8 cellular contexts compared by ENCODE assay signal in the genomic region with DNA sequence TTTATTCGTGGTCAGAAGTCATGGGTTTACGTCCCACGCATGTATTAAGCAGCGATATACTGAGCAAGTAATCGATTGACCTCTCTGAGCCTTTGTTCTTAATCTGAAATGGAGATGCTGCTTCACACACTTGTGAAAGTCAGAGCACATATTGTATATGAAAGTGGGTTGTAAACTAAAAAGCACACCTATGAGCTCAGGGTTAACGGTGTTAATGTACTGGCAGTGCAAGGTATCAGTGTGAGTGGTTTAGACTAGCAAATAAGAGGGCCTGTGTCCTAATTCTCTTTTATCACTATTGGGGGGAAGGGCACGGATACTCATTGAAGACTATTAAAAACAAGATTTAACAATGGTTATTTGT. TPM values are rescaled to one million over a fixed set of nuclear protein-coding genes. Genes with fewer than 3 reads are reported as not detected.
DNase-seq lines count a peak whose midpoint lies in the region; ATAC-seq and TF ChIP-seq lines count a peak whose summit lies in the region.

No MANE protein-coding gene starts in this region.

- no peak for ATAC-seq in CD4-positive, CD25-positive, alpha-beta regulatory T cell (ENCODE audit: low read depth in 2 of 2)
- ATAC-seq in GM19452 (IDR thresholded peaks at IDR 0.05; ENCODE audit: unreplicated experiment), result peak; percentile 17
- peak; percentile 13 for ATAC-seq in HG03575 (IDR thresholded peaks at IDR 0.05; ENCODE audit: extremely low read depth, insufficient number of reproducible peaks, low FRiP score, unreplicated experiment)

- peaks cover 20% of the 10 kb centered on the region for H3K36me3 Mint-ChIP-seq in CD4-positive, CD25-positive, alpha-beta regulatory T cell

- H3K9me3 ChIP-seq in CD4-positive, CD25-positive, alpha-beta regulatory T cell (ENCODE audit: control insufficient read depth in 2 of 2, low read length in 2 of 2), result no peaks in the 10 kb centered on the region
- no peaks in the 10 kb centered on the region for H3K9me3 ChIP-seq in breast epithelium
- no peaks in the 10 kb centered on the region for H3K9me3 ChIP-seq in mononuclear cell (ENCODE audit: low read depth, low read length)

- H3K27me3 ChIP-seq in CD4-positive, CD25-positive, alpha-beta regulatory T cell (ENCODE audit: control insufficient read depth, insufficient read depth, low read length), result no peaks in the 10 kb centered on the region
- H3K27me3 ChIP-seq in breast epithelium (no peaks in the 10 kb centered on the region), mononuclear cell (ENCODE audit: insufficient read depth, low read length) (no peaks in the 10 kb centered on the region)

- no peak for TF ChIP-seq CTCF in breast epithelium (IDR thresholded peaks at IDR 0.05)

- H3K27me3 Mint-ChIP-seq in CD4-positive, CD25-positive, alpha-beta regulatory T cell, result no peaks in the 10 kb centered on the region

- peak overlapping the region; percentile 88 for H3K27ac ChIP-seq in CD4-positive, CD25-positive, alpha-beta regulatory T cell (ENCODE audit: insufficient read depth, low read length, poor library complexity, severe bottlenecking)
- H3K27ac ChIP-seq in breast epithelium, result peak overlapping the region; percentile 94

- peak in 1 of 3 donors; percentile 40 for DNase-seq in CD4-positive, CD25-positive, alpha-beta regulatory T cell
- DNase-seq in breast epithelium (ENCODE audit: low spot score in 2 of 2) (no peak), COLO829 (ENCODE audit: low spot score) (no peak), OCI-M2 (lab: John Stamatoyannopoulos, UW; ENCODE audit: unreplicated experiment) (no peak), H4 (ENCODE audit: low spot score) (no peak)

- peak overlapping the region; percentile 86 to 97 (median 94) for H3K4me3 Mint-ChIP-seq in CD4-positive, CD25-positive, alpha-beta regulatory T cell

- intact Hi-C loops in breast epithelium (cut with DNase I; ENCODE audit: low total_unique reads), result no loop called here

- peak overlapping the region; percentile 94 for H3K4me3 ChIP-seq in CD4-positive, CD25-positive, alpha-beta regulatory T cell (ENCODE audit: low read depth, low read length)
- H3K4me3 ChIP-seq in breast epithelium (peak overlapping the region; percentile 48 to 75 (median 72)), mononuclear cell (ENCODE audit: low read length) (peak overlapping the region; percentile 60)

- H3K9me3 Mint-ChIP-seq in CD4-positive, CD25-positive, alpha-beta regulatory T cell, result peaks cover 0 to 3% (median 0%) of the 10 kb centered on the region in 7 donors

- H3K27ac Mint-ChIP-seq in CD4-positive, CD25-positive, alpha-beta regulatory T cell, result peak overlapping the region; percentile 83 to 98 (median 98)

- peaks cover 28 to 48% (median 39%) of the 10 kb centered on the region in 4 donors for H3K4me1 Mint-ChIP-seq in CD4-positive, CD25-positive, alpha-beta regulatory T cell

- H3K36me3 ChIP-seq in CD4-positive, CD25-positive, alpha-beta regulatory T cell (ENCODE audit: control insufficient read depth, insufficient read depth, low read length), result peaks cover 16% of the 10 kb centered on the region
- no peaks in the 10 kb centered on the region for H3K36me3 ChIP-seq in breast epithelium

- H3K4me1 ChIP-seq in CD4-positive, CD25-positive, alpha-beta regulatory T cell (ENCODE audit: control insufficient read depth, insufficient read depth, low read length, poor library complexity, severe bottlenecking), result peaks cover 24% of the 10 kb centered on the region
- H3K4me1 ChIP-seq in breast epithelium (peaks cover 0 to 5% of the 10 kb centered on the region in 2 donors), mononuclear cell (ENCODE audit: insufficient read depth, low read length) (peaks cover 14% of the 10 kb centered on the region)

- TF ChIP-seq POLR2A in breast epithelium (IDR thresholded peaks at IDR 0.05), result no peak

RNA-seq across cellular contexts. Expression of a gene that starts 0.7 kb away (rescaled TPM):
- 43.2 TPM for total RNA-seq in CD4-positive, CD25-positive, alpha-beta regulatory T cell
- polyA plus RNA-seq in CD4-positive, CD25-positive, alpha-beta regulatory T cell, result 100 to 1,000 TPM in 1 of 4 donors, 10 to 100 TPM in 3; 92.0 to 121 (median 98.0) TPM
- total RNA-seq in breast epithelium, result 10 to 100 TPM; 24.6 to 62.3 (median 41.0) TPM
- total RNA-seq in mononuclear cell, result 46.7 TPM
- 155 and 177 TPM in 2 replicates for total RNA-seq in H4 (2014; rRNA removed; shearing (Covaris generic))

RNA-seq across cellular contexts. Expression of a gene that starts 26.2 kb away (rescaled TPM):
- 116 TPM for total RNA-seq in CD4-positive, CD25-positive, alpha-beta regulatory T cell
- 100 to 1,000 TPM; 195 to 314 (median 239) TPM for polyA plus RNA-seq in CD4-positive, CD25-positive, alpha-beta regulatory T cell
- 10 to 100 TPM; 23.0 to 47.7 (median 43.3) TPM for total RNA-seq in breast epithelium
- 92.5 TPM for total RNA-seq in mononuclear cell
- total RNA-seq in H4 (2014; rRNA removed; shearing (Covaris generic)), result 102 and 163 TPM in 2 replicates

Comparison
In these comparisons a context has a peak if more than half of its experiments do, and no peak if none do; other contexts are left out.
1. ATAC-seq: peak in GM19452 (single experiment) and HG03575 (single experiment); none in CD4-positive, CD25-positive, alpha-beta regulatory T cell (0 of 2).
2. Peak in every context shown above with its lines, with median percentiles within 50 percentile points of each other: H3K4me3 ChIP-seq.